In genomic region chr6:42729731-42730130, GRCh38 we compare ENCODE assay signal across 1 cellular context.
TF ChIP-seq lines count a peak whose summit lies in the region.

No MANE protein-coding gene starts in this region.

TF ChIP-seq in SK-N-SH treated with all-trans-retinoic acid at 6 μM for 48 hours, 23 proteins besides CTCF, POLR2A, EP300 and RAD21 (continued from another document):
- TF ChIP-seq TSHZ2 (CRISPR knock-in tag; IDR thresholded peaks at IDR 0.05) (no peak), SNAI2 (CRISPR knock-in tag; IDR thresholded peaks at IDR 0.05) (no peak), CREB5 (CRISPR knock-in tag; IDR thresholded peaks at IDR 0.05; ENCODE audit: low read depth) (no peak), ESRRG (CRISPR knock-in tag; IDR thresholded peaks at IDR 0.05) (no peak), ARNTL (CRISPR knock-in tag; IDR thresholded peaks at IDR 0.05; ENCODE audit: borderline replicate concordance, low read depth) (no peak), PATZ1 (CRISPR knock-in tag; IDR thresholded peaks at IDR 0.05; ENCODE audit: borderline replicate concordance) (no peak), PPARA (CRISPR knock-in tag; IDR thresholded peaks at IDR 0.05; ENCODE audit: borderline replicate concordance) (no peak)
